Comparison of ENCODE assay signal across 8 cellular contexts in genomic region chr22:45978275-45978713, GRCh38. TPM values are rescaled to one million over a fixed set of nuclear protein-coding genes. Genes with fewer than 3 reads are reported as not detected.
DNase-seq lines count a peak whose midpoint lies in the region; ATAC-seq and TF ChIP-seq lines count a peak whose summit lies in the region.

No MANE protein-coding gene starts in this region.

- no peak overlapping the region; the same call in 1 of the 2 replicates for H3K4me3 ChIP-seq in H7 (ENCODE audit: insufficient read depth, low read depth, low read length)
- peak overlapping the region; percentile 57 for H3K4me3 ChIP-seq in iPS-18a (ENCODE audit: low read length)
- peak overlapping the region in 6 of 7 experiments; percentile 29 to 56 (median 51) for H3K4me3 ChIP-seq in skin epidermis
- H3K4me3 ChIP-seq in testis = peak overlapping the region in 1 of 2 donors; percentile 59

- peak overlapping the region; percentile 68 for H3K27ac ChIP-seq in RWPE1
- H3K27ac ChIP-seq in iPS-18a (ENCODE audit: low read length) = no peak overlapping the region
- peak overlapping the region in 1 of 21 experiments; percentile 50 for H3K27ac ChIP-seq in skin epidermis
- H3K27ac ChIP-seq in testis = no peak overlapping the region

- no peak overlapping the region for H3K9ac ChIP-seq in iPS-18a (ENCODE audit: low read length)

- 1 to 3% methylated on average over 13 to 26 of the region's 26 CpGs for WGBS in testis, 2 donors

- intact Hi-C loops in testis (cut with DNase I; ENCODE audit: low total_unique reads) = no loop called here

- ATAC-seq in GM21723 (IDR thresholded peaks at IDR 0.05; ENCODE audit: unreplicated experiment) = no peak
- no peak for ATAC-seq in GM18868 (IDR thresholded peaks at IDR 0.05; ENCODE audit: unreplicated experiment)

- H3K36me3 ChIP-seq in H7 (replicated peaks; ENCODE audit: control insufficient read depth, insufficient read depth, low read length) = no peaks in the 10 kb centered on the region
- no peaks in the 10 kb centered on the region for H3K36me3 ChIP-seq in iPS-18a (ENCODE audit: control insufficient read depth, low read depth, low read length)
- H3K36me3 ChIP-seq in testis (ENCODE audit: low read depth, missing control alignments) = no peaks in the 10 kb centered on the region

- CTCF ChIA-PET in RWPE1 (lab: Yijun Ruan, JAX) = no interaction called here

- no peaks in the 10 kb centered on the region for H3K9me3 ChIP-seq in iPS-18a (ENCODE audit: control insufficient read depth, low read depth, low read length)
- H3K9me3 ChIP-seq in testis = no peaks in the 10 kb centered on the region

- TF ChIP-seq POLR2A in testis (IDR thresholded peaks at IDR 0.05) = no peak

- TF ChIP-seq CTCF in RWPE1 (conservative IDR thresholded peaks at IDR 0.05; ENCODE audit: low read depth) = no peak
- TF ChIP-seq CTCF in testis (IDR thresholded peaks at IDR 0.05) = no peak

- peaks cover 52% of the 10 kb centered on the region for H3K27me3 ChIP-seq in H7 (ENCODE audit: control insufficient read depth, insufficient read depth, low read length)
- H3K27me3 ChIP-seq in iPS-18a (ENCODE audit: control insufficient read depth, insufficient read depth, low read length) = peaks cover 67% of the 10 kb centered on the region
- peaks cover 5% of the 10 kb centered on the region for H3K27me3 ChIP-seq in testis

- POLR2A ChIA-PET in RWPE1 (lab: Yijun Ruan, JAX; ENCODE audit: low non-redundant PET) = interaction anchor here (0.5 kb wide), 1 partner anchor 13 kb away, joined by 3 read pairs; no protein-coding TSS in a partner anchor

- DNase-seq in H7 = peak; percentile 79
- DNase-seq in RWPE1 (ENCODE audit: low spot score) = no peak
- DNase-seq in NCI-H69 (lab: John Stamatoyannopoulos, UW) = no peak
- DNase-seq in testis = no peak

- peaks cover 9% of the 10 kb centered on the region for H3K4me1 ChIP-seq in iPS-18a (ENCODE audit: control insufficient read depth, low read depth, low read length)
- peaks cover 5% of the 10 kb centered on the region for H3K4me1 ChIP-seq in testis

RNA-seq across cellular contexts. Expression of gene WNT7B, which starts 1.3 kb away (rescaled TPM):
- 0.10 TPM in 1 of 2 replicates, not detected in the other for total RNA-seq in H7 (2014; rRNA removed; shearing (Covaris generic))
- 1 to 10 TPM; 1.3 to 1.9 TPM for total RNA-seq in testis
- polyA plus RNA-seq in testis (ENCODE audit: insufficient read depth, low read depth, low replicate concordance) = 0.65 TPM
